In genomic region chr16:17994027-17994426, GRCh38 we compare ENCODE assay signal across 34 cellular contexts.
"Had no signal": no experiment of that assay in that cellular context is flagged by ENCODE, and none has a peak within 500 bp of the region (broad histone marks: within the 10 kb centered on the region; RNA-seq: fewer than 3 reads in every experiment).

No MANE protein-coding gene starts in this region.

- H3K27ac Mint-ChIP-seq: activated B cell treated with CpG ODN at 0.5 μM for 24 hours; activated CD4-positive, alpha-beta memory T cell treated with anti-CD3 and anti-CD28 coated beads for 36 hours; activated CD4-positive, alpha-beta T cell treated with anti-CD3 and anti-CD28 coated beads, Interleukin-2, amount 10 ng/mL, durations not matched to agents 24 days and 14 days; activated CD8-positive, alpha-beta T cell treated with anti-CD3 and anti-CD28 coated beads for 36 hours; activated naive CD4-positive, alpha-beta T cell treated with anti-CD3 and anti-CD28 coated beads for 36 hours; activated naive CD4-positive, alpha-beta T cell treated with anti-CD3 and anti-CD28 coated beads, Interleukin-2, amount 50 U/mL, for 72 hours; activated naive CD8-positive, alpha-beta T cell treated with anti-CD3 and anti-CD28 coated beads for 36 hours; activated T-cell treated with anti-CD3 and anti-CD28 coated beads, Interleukin-2, amount 50 U/mL, for 72 hours; activated T-helper 1 cell treated with anti-CD3 and anti-CD28 coated beads, Interleukin-12 subunit alpha, Interleukin-12 subunit beta, Interleukin-2, Interleukin-4 antibody, amounts not matched to agents 30 ng/mL and 10 ng/mL and 1 ng/mL, durations not matched to agents 14 hours and 24 hours and 36 hours; activated T-helper 17 cell treated with anti-CD3 and anti-CD28 coated beads, Interleukin-2, amount 50 U/mL, for 72 hours; T-helper 1 cell treated with Interleukin-12 subunit alpha and Interleukin-12 subunit beta and Interleukin-4 antibody, amounts not matched to agents 30 μg/mL and 1 μg/mL, for 36 hours; T-helper 2 cell treated with Interferon-gamma antibody and Interleukin-4, amounts not matched to agents 5 μg/mL and 100 μg/mL, for 36 hours had no signal

- DNase-seq: activated B cell treated with CpG ODN at 0.5 μM for 24 hours; activated CD4-positive, alpha-beta memory T cell treated with anti-CD3 and anti-CD28 coated beads for 36 hours; activated CD4-positive, alpha-beta T cell treated with anti-CD3 and anti-CD28 coated beads for 4 hours; activated CD4-positive, alpha-beta T cell treated with anti-CD3 and anti-CD28 coated beads, Interleukin-2, amount 10 ng/mL, durations not matched to agents 24 days and 14 days; activated CD4-positive, alpha-beta T cell treated with anti-CD3 and anti-CD28 coated beads, Interleukin-2, amount 50 U/mL, for 1 hour; activated CD4-positive, alpha-beta T cell treated with anti-CD3 and anti-CD28 coated beads, Interleukin-2, amount 50 U/mL, for 4 hours; activated CD4-positive, CD25-positive, alpha-beta regulatory T cell treated with anti-CD3 and anti-CD28 coated beads, Interleukin-2, amount 50 U/mL, for 72 hours; activated CD8-positive, alpha-beta memory T cell treated with anti-CD3 and anti-CD28 coated beads for 24 hours; activated CD8-positive, alpha-beta memory T cell treated with anti-CD3 and anti-CD28 coated beads, Interleukin-2, amount 50 U/mL, for 4 hours; activated CD8-positive, alpha-beta T cell treated with anti-CD3 and anti-CD28 coated beads for 36 hours; activated effector memory CD4-positive, alpha-beta T cell treated with anti-CD3 and anti-CD28 coated beads, Interleukin-2, amount 50 U/mL, for 16 hours; activated gamma-delta T cell treated with Interleukin-2 at 50 U/mL for 16 hours; activated naive CD4-positive, alpha-beta T cell; activated naive CD4-positive, alpha-beta T cell treated with anti-CD3 and anti-CD28 coated beads for 36 hours; activated naive CD4-positive, alpha-beta T cell treated with anti-CD3 and anti-CD28 coated beads, Interleukin-2, amount 50 U/mL, for 16 hours; activated naive CD8-positive, alpha-beta T cell treated with anti-CD3 and anti-CD28 coated beads for 36 hours; activated T-cell treated with anti-CD3 and anti-CD28 coated beads for 4 hours; activated T-cell treated with anti-CD3 and anti-CD28 coated beads, Interleukin-2, amount 50 U/mL, for 1 hour; activated T-cell treated with anti-CD3 and anti-CD28 coated beads, Interleukin-2, amount 50 U/mL, for 4 hours; activated T-cell treated with anti-CD3 and anti-CD28 coated beads, Interleukin-2, amount 50 U/mL, for 72 hours; adrenal gland; amniotic stem cell; aorta; body of pancreas; brain microvascular endothelial cell; central memory CD4-positive, alpha-beta T cell; T-helper 2 cell; T-helper 9 cell had no signal

- ATAC-seq: activated CD8-positive, alpha-beta T cell treated with anti-CD3 and anti-CD28 coated beads for 36 hours; activated naive CD4-positive, alpha-beta T cell treated with anti-CD3 and anti-CD28 coated beads, Interleukin-2, amount 50 U/mL, for 72 hours; activated T-cell treated with anti-CD3 and anti-CD28 coated beads, Interleukin-2, amount 50 U/mL, for 4 hours; activated T-cell treated with anti-CD3 and anti-CD28 coated beads, Interleukin-2, amount 50 U/mL, for 72 hours; activated T-helper 17 cell treated with anti-CD3 and anti-CD28 coated beads, Interleukin-2, amount 50 U/mL, for 72 hours; body of pancreas had no signal

- H3K4me3 ChIP-seq: adrenal gland, body of pancreas, breast epithelium had no signal

- H3K36me3 Mint-ChIP-seq: activated CD4-positive, alpha-beta memory T cell treated with anti-CD3 and anti-CD28 coated beads for 36 hours; activated naive CD4-positive, alpha-beta T cell treated with anti-CD3 and anti-CD28 coated beads, Interleukin-2, amount 50 U/mL, for 72 hours; activated naive CD8-positive, alpha-beta T cell treated with anti-CD3 and anti-CD28 coated beads for 36 hours had no signal

- H3K27me3 Mint-ChIP-seq: activated CD4-positive, alpha-beta T cell treated with anti-CD3 and anti-CD28 coated beads, Interleukin-2, amount 10 ng/mL, durations not matched to agents 24 days and 14 days had no signal

- H3K9me3 Mint-ChIP-seq: activated B cell treated with CpG ODN at 0.5 μM for 24 hours; activated CD4-positive, alpha-beta memory T cell treated with anti-CD3 and anti-CD28 coated beads for 36 hours; activated CD4-positive, alpha-beta T cell treated with anti-CD3 and anti-CD28 coated beads, Interleukin-2, amount 10 ng/mL, durations not matched to agents 24 days and 14 days; activated CD8-positive, alpha-beta T cell treated with anti-CD3 and anti-CD28 coated beads for 36 hours; activated naive CD4-positive, alpha-beta T cell treated with anti-CD3 and anti-CD28 coated beads for 36 hours; activated naive CD8-positive, alpha-beta T cell treated with anti-CD3 and anti-CD28 coated beads for 36 hours; activated T-cell treated with anti-CD3 and anti-CD28 coated beads, Interleukin-2, amount 50 U/mL, for 4 hours; activated T-helper 1 cell treated with anti-CD3 and anti-CD28 coated beads, Interleukin-12 subunit alpha, Interleukin-12 subunit beta, Interleukin-2, Interleukin-4 antibody, amounts not matched to agents 30 ng/mL and 10 ng/mL and 1 ng/mL, durations not matched to agents 14 hours and 24 hours and 36 hours; activated T-helper 17 cell treated with anti-CD3 and anti-CD28 coated beads, Interleukin-2, amount 50 U/mL, for 72 hours; T-helper 1 cell treated with Interleukin-12 subunit alpha and Interleukin-12 subunit beta and Interleukin-4 antibody, amounts not matched to agents 30 μg/mL and 1 μg/mL, for 36 hours; T-helper 2 cell treated with Interferon-gamma antibody and Interleukin-4, amounts not matched to agents 5 μg/mL and 100 μg/mL, for 36 hours had no signal

- H3K4me1 Mint-ChIP-seq: activated B cell treated with CpG ODN at 0.5 μM for 24 hours; activated CD4-positive, alpha-beta T cell treated with anti-CD3 and anti-CD28 coated beads, Interleukin-2, amount 10 ng/mL, durations not matched to agents 24 days and 14 days; activated naive CD8-positive, alpha-beta T cell treated with anti-CD3 and anti-CD28 coated beads for 36 hours; activated T-helper 17 cell treated with anti-CD3 and anti-CD28 coated beads, Interleukin-2, amount 50 U/mL, for 72 hours had no signal

- H3K4me3 Mint-ChIP-seq: activated B cell treated with CpG ODN at 0.5 μM for 24 hours; activated CD4-positive, alpha-beta memory T cell treated with anti-CD3 and anti-CD28 coated beads for 36 hours; activated CD4-positive, alpha-beta T cell treated with anti-CD3 and anti-CD28 coated beads, Interleukin-2, amount 10 ng/mL, durations not matched to agents 24 days and 14 days; activated CD8-positive, alpha-beta T cell treated with anti-CD3 and anti-CD28 coated beads for 36 hours; activated naive CD4-positive, alpha-beta T cell treated with anti-CD3 and anti-CD28 coated beads for 36 hours; activated naive CD8-positive, alpha-beta T cell treated with anti-CD3 and anti-CD28 coated beads for 36 hours; activated T-cell treated with anti-CD3 and anti-CD28 coated beads, Interleukin-2, amount 50 U/mL, for 4 hours; activated T-cell treated with anti-CD3 and anti-CD28 coated beads, Interleukin-2, amount 50 U/mL, for 72 hours; activated T-helper 1 cell treated with anti-CD3 and anti-CD28 coated beads, Interleukin-12 subunit alpha, Interleukin-12 subunit beta, Interleukin-2, Interleukin-4 antibody, amounts not matched to agents 30 ng/mL and 10 ng/mL and 1 ng/mL, durations not matched to agents 14 hours and 24 hours and 36 hours; activated T-helper 17 cell treated with anti-CD3 and anti-CD28 coated beads, Interleukin-2, amount 50 U/mL, for 72 hours; T-helper 1 cell treated with Interleukin-12 subunit alpha and Interleukin-12 subunit beta and Interleukin-4 antibody, amounts not matched to agents 30 μg/mL and 1 μg/mL, for 36 hours; T-helper 2 cell treated with Interferon-gamma antibody and Interleukin-4, amounts not matched to agents 5 μg/mL and 100 μg/mL, for 36 hours had no signal
